Comparison of ENCODE assay signal across 14 cellular contexts in genomic region chr14:78297843-78298242, GRCh38.
DNase-seq lines count a peak whose midpoint lies in the region; ATAC-seq and TF ChIP-seq lines count a peak whose summit lies in the region.
"Had no signal": no experiment of that assay in that cellular context is flagged by ENCODE, and none has a peak within 500 bp of the region (broad histone marks: within the 10 kb centered on the region; RNA-seq: fewer than 3 reads in every experiment).

No MANE protein-coding gene starts in this region.

- no peak overlapping the region for H3K4me2 ChIP-seq in neuronal stem cell (ENCODE audit: insufficient read depth, low read length, poor library complexity, severe bottlenecking)
- H3K4me2 ChIP-seq: A549 had no signal

- H3K79me1 ChIP-seq in neuronal stem cell (ENCODE audit: low read depth, low read length): no peaks in the 10 kb centered on the region

- peak overlapping the region; percentile 40 for H2BK15ac ChIP-seq in neuronal stem cell (ENCODE audit: low read length)

- H2BK5ac ChIP-seq in neuronal stem cell (ENCODE audit: low read length): peak overlapping the region; percentile 33

- H3K4me1 Mint-ChIP-seq in WTC11 (peaks cover 23% of the 10 kb centered on the region), natural killer cell (no peaks in the 10 kb centered on the region), CD14-positive monocyte (no peaks in the 10 kb centered on the region)

- H3K4ac ChIP-seq in neuronal stem cell (ENCODE audit: low read length): no peak overlapping the region

- intact Hi-C loops in natural killer cell (cut with micrococcal nuclease): no loop called here
- intact Hi-C loops in CD14-positive monocyte (cut with micrococcal nuclease): no loop called here

- no peaks in the 10 kb centered on the region for H3K36me3 ChIP-seq in neuronal stem cell (replicated peaks in 1 of 2; ENCODE audit: control insufficient read depth in 2 of 2, insufficient read depth in 2 of 2, low read length in 2 of 2)
- H3K36me3 ChIP-seq: BE2C had no signal

- DNase-seq in WTC11 (ENCODE audit: low spot score): no peak
- peak; percentile 41 for DNase-seq in left kidney (ENCODE audit: low read depth, low spot score)
- DNase-seq in neuronal stem cell (ENCODE audit: low spot score): no peak
- DNase-seq in natural killer cell: no peak
- no peak for DNase-seq in UCSD-AML1 (lab: John Stamatoyannopoulos, UW; ENCODE audit: unreplicated experiment)
- no peak for DNase-seq in CD14-positive monocyte (ENCODE audit: low spot score)
- DNase-seq: BE2C; Caco-2; CD8-positive, alpha-beta T cell; DND-41; GDM1 had no signal

- H4K91ac ChIP-seq in neuronal stem cell (ENCODE audit: low read depth, low read length, poor library complexity): peak overlapping the region; percentile 5

- peak overlapping the region; percentile 27 for H2BK12ac ChIP-seq in neuronal stem cell (ENCODE audit: low read length)

- no peak overlapping the region for H3K4me3 Mint-ChIP-seq in WTC11
- no peak overlapping the region for H3K4me3 Mint-ChIP-seq in natural killer cell
- no peak overlapping the region for H3K4me3 Mint-ChIP-seq in CD14-positive monocyte
- H3K4me3 Mint-ChIP-seq: CD8-positive, alpha-beta T cell had no signal

- peak overlapping the region; percentile 70 for H4K8ac ChIP-seq in neuronal stem cell (ENCODE audit: low read depth, low read length)

- H3K14ac ChIP-seq in neuronal stem cell (ENCODE audit: low read length): no peak overlapping the region

- H3K9me3 ChIP-seq in neuronal stem cell (replicated peaks in 1 of 2; ENCODE audit: control insufficient read depth in 2 of 2, insufficient read depth in 1 of 2, low read depth in 1 of 2, low read length in 2 of 2): peaks cover 0 to 1% of the 10 kb centered on the region in 2 donors
- H3K9me3 ChIP-seq: A549, BE2C, Caco-2 had no signal

- H2BK120ac ChIP-seq in neuronal stem cell (ENCODE audit: low read depth, low read length): no peak overlapping the region

- no CpG with 5 or more reads among the region's 11 CpGs for WGBS in neuronal stem cell (ENCODE audit: extremely low coverage in 2 of 2, insufficient read length in 2 of 2, insufficient replicate concordance in 1 of 2), 2 donors

- H3K27ac Mint-ChIP-seq in WTC11 (no peak overlapping the region), natural killer cell (no peak overlapping the region), CD14-positive monocyte (no peak overlapping the region)
- H3K27ac Mint-ChIP-seq: CD8-positive, alpha-beta T cell had no signal

- peak overlapping the region; percentile 35 for H2AFZ ChIP-seq in neuronal stem cell (ENCODE audit: low read length)

- no peak overlapping the region for H3K27ac ChIP-seq in neuronal stem cell (replicated peaks; ENCODE audit: low read length)
- H3K27ac ChIP-seq: A549, C4-2B had no signal

- ATAC-seq in WTC11 (peak; percentile 39; the same call in 1 of the 2 replicates), natural killer cell (no peak), HG02678 (IDR thresholded peaks at IDR 0.05; ENCODE audit: unreplicated experiment) (no peak)
- ATAC-seq: A549; CD8-positive, alpha-beta T cell had no signal

- H2AK5ac ChIP-seq in neuronal stem cell (ENCODE audit: low read depth, low read length): peak overlapping the region; percentile 28

- POLR2A ChIA-PET in WTC11 (lab: Charles Lee): no interaction called here

- H3K9ac ChIP-seq in neuronal stem cell (ENCODE audit: low read depth, low read length, poor library complexity): peak overlapping the region; percentile 53

- no peaks in the 10 kb centered on the region for H3K27me3 ChIP-seq in neuronal stem cell (ENCODE audit: control insufficient read depth in 3 of 3, insufficient read depth in 3 of 3, low read depth in 1 of 3, low read length in 3 of 3)
- H3K27me3 ChIP-seq: BE2C had no signal

- H3K23ac ChIP-seq in neuronal stem cell (ENCODE audit: low read depth, low read length, poor library complexity): no peak overlapping the region

- H3K4me1 ChIP-seq in neuronal stem cell (ENCODE audit: control insufficient read depth in 2 of 2, insufficient read depth in 1 of 2, low read depth in 1 of 2, low read length in 2 of 2): peaks cover 0 to 13% of the 10 kb centered on the region in 2 donors
- H3K4me1 ChIP-seq: A549, BE2C, Caco-2 had no signal

- H3K9me3 Mint-ChIP-seq in WTC11: no peaks in the 10 kb centered on the region
- no peaks in the 10 kb centered on the region for H3K9me3 Mint-ChIP-seq in natural killer cell
- peaks cover 0 to 4% (median 0%) of the 10 kb centered on the region in 7 donors for H3K9me3 Mint-ChIP-seq in CD14-positive monocyte
- H3K9me3 Mint-ChIP-seq: CD8-positive, alpha-beta T cell had no signal

- no peak overlapping the region for H3K4me3 ChIP-seq in neuronal stem cell (ENCODE audit: low read length in 2 of 2)
- H3K4me3 ChIP-seq: A549 had no signal

- CTCF ChIA-PET in WTC11 (lab: Charles Lee): no interaction called here

- no peaks in the 10 kb centered on the region for H3K36me3 Mint-ChIP-seq in WTC11
- H3K36me3 Mint-ChIP-seq in natural killer cell: no peaks in the 10 kb centered on the region
- no peaks in the 10 kb centered on the region for H3K36me3 Mint-ChIP-seq in CD14-positive monocyte
- H3K36me3 Mint-ChIP-seq: CD8-positive, alpha-beta T cell had no signal

- TF ChIP-seq CTCF in WTC11 (IDR thresholded peaks at IDR 0.05) (no peak), natural killer cell (IDR thresholded peaks at IDR 0.05) (no peak), CD14-positive monocyte (IDR thresholded peaks at IDR 0.05) (no peak)

- H3K27me3 Mint-ChIP-seq in WTC11 (ENCODE audit: low read depth) (no peaks in the 10 kb centered on the region), natural killer cell (ENCODE audit: low read depth in 2 of 2) (peaks cover 16 to 67% of the 10 kb centered on the region in 2 donors), CD14-positive monocyte (ENCODE audit: low read depth in 3 of 3) (peaks cover 5 to 14% (median 12%) of the 10 kb centered on the region in 3 donors)

- peak overlapping the region; percentile 94 for H3K18ac ChIP-seq in neuronal stem cell (ENCODE audit: low read length)

TF ChIP-seq in WTC11, 78 proteins besides CTCF, POLR2A, EP300 and RAD21 (continues in another document):
- no peak for TF ChIP-seq GRHL2 (CRISPR knock-in tag; IDR thresholded peaks at IDR 0.05; ENCODE audit: insufficient replicate concordance, severe bottlenecking)
- no peak for TF ChIP-seq PRDM15 (CRISPR knock-in tag; IDR thresholded peaks at IDR 0.05)
- no peak for TF ChIP-seq NFE2L1 (CRISPR knock-in tag; IDR thresholded peaks at IDR 0.05)
- no peak for TF ChIP-seq ERG (CRISPR knock-in tag; IDR thresholded peaks at IDR 0.05)
